Comparison of ENCODE assay signal across 9 cellular contexts in the genomic region with DNA sequence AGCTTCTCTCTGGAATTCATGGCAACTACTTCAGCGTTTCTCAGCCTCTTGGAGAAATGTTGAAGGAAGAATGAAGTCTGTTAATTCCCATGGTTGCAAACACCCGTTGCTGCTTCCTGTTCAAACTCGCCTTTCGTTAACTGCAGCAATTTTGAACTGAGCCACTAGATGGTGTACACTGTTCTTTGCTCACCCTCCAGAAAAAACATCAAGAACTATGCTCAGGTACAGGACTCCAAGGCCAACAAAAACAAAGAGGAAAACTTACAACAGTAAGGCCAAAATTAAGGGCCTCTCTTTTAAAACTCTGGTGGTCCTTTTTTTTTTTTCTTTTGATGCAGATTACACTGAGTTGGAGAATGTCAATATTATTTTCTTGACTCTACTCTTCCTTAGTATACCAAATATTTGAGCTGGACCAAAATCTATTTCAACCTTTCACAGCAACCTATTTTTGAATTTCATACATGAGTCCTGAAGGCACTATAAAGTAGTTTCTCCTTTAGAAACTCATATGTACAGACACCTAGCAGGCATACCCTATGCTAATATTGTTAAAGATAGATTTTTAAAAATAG. TPM values are rescaled to one million over a fixed set of nuclear protein-coding genes. Genes with fewer than 3 reads are reported as not detected.
DNase-seq lines count a peak whose midpoint lies in the region; ATAC-seq, FAIRE-seq and TF ChIP-seq lines count a peak whose summit lies in the region.
"Had no signal": no experiment of that assay in that cellular context is flagged by ENCODE, and none has a peak within 500 bp of the region (broad histone marks: within the 10 kb centered on the region; RNA-seq: fewer than 3 reads in every experiment).

No MANE protein-coding gene starts in this region.

- no peak overlapping the region for H2AFZ ChIP-seq in trophoblast cell (ENCODE audit: insufficient read depth, low read length, poor library complexity)

- H4K8ac ChIP-seq in trophoblast cell (ENCODE audit: low read depth, low read length), result no peak overlapping the region

- no peak overlapping the region for H3K18ac ChIP-seq in trophoblast cell (ENCODE audit: low read length)

- H3K79me1 ChIP-seq in trophoblast cell (ENCODE audit: low read length), result no peaks in the 10 kb centered on the region

- H3K79me2 ChIP-seq in trophoblast cell (ENCODE audit: control insufficient read depth, insufficient read depth, low read length, poor library complexity), result no peaks in the 10 kb centered on the region

- no peaks in the 10 kb centered on the region for H3K4me1 ChIP-seq in foreskin keratinocyte
- H3K4me1 ChIP-seq in trophoblast cell (ENCODE audit: control insufficient read depth in 1 of 2, insufficient read depth in 2 of 2, low read length in 2 of 2), result no peaks in the 10 kb centered on the region

- H3K36me3 ChIP-seq in trophoblast cell (ENCODE audit: control insufficient read depth in 1 of 2, insufficient read depth in 2 of 2, low read length in 2 of 2), result no peaks in the 10 kb centered on the region
- no peaks in the 10 kb centered on the region for H3K36me3 ChIP-seq in MG63

- H3K23ac ChIP-seq in trophoblast cell (ENCODE audit: low read length), result no peak overlapping the region

- H2BK12ac ChIP-seq in trophoblast cell (ENCODE audit: low read length), result no peak overlapping the region

- FAIRE-seq in GM19239 (lab: Jason Lieb, UNC), result no peak

- no peak overlapping the region for H4K12ac ChIP-seq in trophoblast cell (ENCODE audit: low read depth, low read length)

- H2BK5ac ChIP-seq in trophoblast cell (ENCODE audit: low read depth, low read length, poor library complexity), result no peak overlapping the region

- H3K27ac ChIP-seq in foreskin keratinocyte, result no peak overlapping the region
- H3K27ac ChIP-seq in trophoblast cell (ENCODE audit: low read depth, low read length), result no peak overlapping the region

- peak; percentile 95 for ATAC-seq in HG03097 (IDR thresholded peaks at IDR 0.05; ENCODE audit: low FRiP score, unreplicated experiment)
- peak; percentile 89 for ATAC-seq in foreskin keratinocyte

- H2AK5ac ChIP-seq in trophoblast cell (ENCODE audit: low read length), result no peak overlapping the region

- no peak overlapping the region for H4K91ac ChIP-seq in trophoblast cell (ENCODE audit: low read depth, low read length)

- H3K27me3 ChIP-seq in foreskin keratinocyte, result no peaks in the 10 kb centered on the region
- H3K27me3 ChIP-seq in trophoblast cell (ENCODE audit: insufficient read depth, low read length), result no peaks in the 10 kb centered on the region
- no peaks in the 10 kb centered on the region for H3K27me3 ChIP-seq in MG63

- H3K4me3 ChIP-seq in trophoblast cell (ENCODE audit: low read depth, low read length) (no peak overlapping the region), MG63 (no peak overlapping the region)

- no peak overlapping the region for H3K9ac ChIP-seq in trophoblast cell (ENCODE audit: low read length)

- H3K4me2 ChIP-seq in trophoblast cell (ENCODE audit: low read length), result no peak overlapping the region

- WGBS in trophoblast cell (ENCODE audit: extremely low coverage, insufficient coverage, insufficient read length), result no CpG with 5 or more reads among the region's 4 CpGs

- no peak overlapping the region for H3K4ac ChIP-seq in trophoblast cell (ENCODE audit: low read depth, low read length)

- peak; percentile 73 for TF ChIP-seq CTCF in foreskin keratinocyte (conservative IDR thresholded peaks at IDR 0.05)

- DNase-seq in D341Med (ENCODE audit: low spot score) (peak; percentile 73), GM19239 (ENCODE audit: insufficient read length, low spot score) (peak; percentile 28), NCI-H2081 (lab: John Stamatoyannopoulos, UW) (peak; percentile 62 to 75), UCSD-AML1 (lab: John Stamatoyannopoulos, UW; ENCODE audit: unreplicated experiment) (peak; percentile 12), foreskin keratinocyte (peak; percentile 41 to 64), trophoblast cell (peak; percentile 11 to 59), MG63 (no peak)

- no peak overlapping the region for H3K14ac ChIP-seq in trophoblast cell (ENCODE audit: low read length)

- H3K9me3 ChIP-seq in trophoblast cell (ENCODE audit: insufficient read depth, low read depth, low read length), result no peaks in the 10 kb centered on the region
- no peaks in the 10 kb centered on the region for H3K9me3 ChIP-seq in MG63

- no peak overlapping the region for H2BK120ac ChIP-seq in trophoblast cell (ENCODE audit: insufficient read depth, low read length, poor library complexity)

RNA-seq across cellular contexts. Expression of a gene that starts 58.2 kb away (rescaled TPM):
- total RNA-seq in foreskin keratinocyte, result not detected in 2 replicates
- not detected in 2 replicates for polyA plus RNA-seq in foreskin keratinocyte
- polyA plus RNA-seq in trophoblast cell (2013), result 0.60 and 0.74 TPM in 2 replicates
- total RNA-seq in MG63 (2014; rRNA removed; shearing (Covaris generic); ENCODE audit: low replicate concordance), result not detected in 2 replicates
- total RNA-seq: activated CD8-positive, alpha-beta memory T cell treated with anti-CD3 and anti-CD28 coated beads for 36 hours had no signal
